ENCODE assay signal across 14 cellular contexts in the genomic region with DNA sequence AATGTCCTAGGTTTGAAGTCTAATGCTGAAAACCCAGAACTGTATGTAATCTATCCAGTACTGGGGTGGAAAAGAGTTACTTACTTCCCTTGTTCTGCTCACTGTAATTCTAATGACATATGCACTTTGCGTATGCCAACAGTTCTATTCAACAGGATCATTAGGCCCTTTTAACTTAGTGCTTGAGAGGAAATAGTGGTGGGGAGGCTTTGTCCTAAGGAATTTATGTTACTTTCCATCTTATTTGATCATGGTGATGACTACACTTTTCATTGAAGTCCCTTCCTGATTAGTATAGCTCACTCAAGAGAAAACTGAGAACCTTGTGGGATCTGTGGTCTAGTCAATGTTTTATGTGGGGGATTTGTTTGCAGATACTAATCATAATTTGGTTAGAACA.
"Had no signal": no experiment of that assay in that cellular context is flagged by ENCODE, and none has a peak within 500 bp of the region (broad histone marks: within the 10 kb centered on the region; RNA-seq: fewer than 3 reads in every experiment).

No MANE protein-coding gene starts in this region.

- ATAC-seq: activated CD4-positive, CD25-positive, alpha-beta regulatory T cell treated with anti-CD3 and anti-CD28 coated beads, Interleukin-2, amount 50 U/mL, for 24 hours; esophagus mucosa had no signal

- H3K4me3 Mint-ChIP-seq: activated naive CD4-positive, alpha-beta T cell treated with anti-CD3 and anti-CD28 coated beads, Interleukin-2, amount 50 U/mL, for 24 hours; activated T-cell treated with anti-CD3 and anti-CD28 coated beads, Interleukin-2, amount 50 U/mL, for 24 hours had no signal

- H3K36me3 Mint-ChIP-seq: activated naive CD4-positive, alpha-beta T cell treated with anti-CD3 and anti-CD28 coated beads, Interleukin-2, amount 50 U/mL, for 24 hours had no signal

- H3K9me3 ChIP-seq: ovary, stomach, thoracic aorta had no signal

- H3K4me1 ChIP-seq: stomach had no signal

- DNase-seq: activated CD4-positive, alpha-beta T cell treated with anti-CD3 and anti-CD28 coated beads, Interleukin-2, amount 50 U/mL, for 4 hours; activated effector memory CD4-positive, alpha-beta T cell treated with Interleukin-2 at 50 U/mL for 16 hours; activated T-cell treated with anti-CD3 and anti-CD28 coated beads, Interleukin-2, amount 50 U/mL, for 24 hours; dorsolateral prefrontal cortex; head of caudate nucleus; kidney glomerular epithelial cell; ovary; stimulated activated CD4-positive, alpha-beta T cell treated with anti-CD3 and anti-CD28 coated beads, Interleukin-15, amount 100 ng/mL, for 24 hours; stimulated activated CD4-positive, alpha-beta T cell treated with anti-CD3 and anti-CD28 coated beads, Interleukin-4, amount 100 ng/mL, for 24 hours; stomach had no signal

- H3K4me3 ChIP-seq: dorsolateral prefrontal cortex, ovary, stomach, thoracic aorta had no signal

- H3K27ac Mint-ChIP-seq: activated naive CD4-positive, alpha-beta T cell treated with anti-CD3 and anti-CD28 coated beads, Interleukin-2, amount 50 U/mL, for 24 hours; activated T-cell treated with anti-CD3 and anti-CD28 coated beads, Interleukin-2, amount 50 U/mL, for 24 hours had no signal

- H3K4me1 Mint-ChIP-seq: activated naive CD4-positive, alpha-beta T cell treated with anti-CD3 and anti-CD28 coated beads, Interleukin-2, amount 50 U/mL, for 24 hours had no signal

- H3K27me3 Mint-ChIP-seq: activated naive CD4-positive, alpha-beta T cell treated with anti-CD3 and anti-CD28 coated beads, Interleukin-2, amount 50 U/mL, for 24 hours; activated T-cell treated with anti-CD3 and anti-CD28 coated beads, Interleukin-2, amount 50 U/mL, for 24 hours had no signal

- H3K27me3 ChIP-seq: dorsolateral prefrontal cortex, ovary, stomach had no signal

- H3K27ac ChIP-seq: dorsolateral prefrontal cortex, ovary, stomach, thoracic aorta had no signal

- H3K36me3 ChIP-seq: ovary, stomach, thoracic aorta had no signal
